In the genomic region with DNA sequence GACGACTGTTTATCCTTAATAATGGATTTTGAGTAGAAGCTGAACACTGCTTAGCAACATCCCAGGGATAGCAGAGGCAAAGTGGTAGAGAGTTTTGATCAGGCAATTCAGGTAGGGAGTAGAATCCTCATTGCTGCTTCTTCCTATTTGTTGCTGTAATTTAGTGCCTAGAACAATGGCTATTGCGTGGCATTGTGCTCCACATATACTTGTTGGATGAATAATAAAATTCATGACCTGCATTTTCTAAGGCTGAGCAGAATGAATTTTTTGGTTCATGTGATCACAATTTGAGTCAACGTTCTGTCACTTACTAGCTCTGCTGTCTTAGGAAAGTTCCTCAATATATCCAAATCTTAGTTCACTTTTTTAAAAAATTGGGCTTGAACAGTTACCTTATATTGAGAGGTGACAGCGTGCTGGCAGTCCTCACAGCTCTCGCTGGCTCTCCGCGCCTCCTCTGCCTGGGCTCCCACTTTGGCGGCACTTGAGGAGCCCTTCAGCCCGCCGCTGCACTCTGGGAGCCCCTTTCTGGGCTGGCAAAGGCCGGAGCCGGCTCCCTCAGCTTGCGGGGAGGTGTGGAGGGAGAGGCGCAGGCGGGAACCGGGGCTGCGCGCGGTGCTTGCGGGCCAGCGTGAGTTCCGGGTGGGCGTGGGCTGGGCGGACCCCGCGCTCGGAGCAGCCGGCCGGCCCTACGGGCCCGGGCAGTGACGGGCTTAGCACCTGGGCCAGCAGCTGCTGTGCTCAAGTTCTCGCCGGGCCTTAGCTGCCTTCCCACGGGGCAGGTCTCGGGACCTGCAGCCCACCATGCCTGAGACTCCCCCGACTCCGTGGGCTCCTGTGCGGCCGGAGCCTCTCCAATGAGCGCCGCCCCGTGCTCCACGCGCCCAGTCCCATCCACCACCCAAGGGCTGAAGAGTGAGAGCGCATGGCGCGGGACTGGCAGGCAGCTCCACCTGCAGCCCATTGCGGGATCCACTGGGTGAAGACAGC, we compare ENCODE assay signal across 20 cellular contexts.
DNase-seq lines count a peak whose midpoint lies in the region; ATAC-seq and TF ChIP-seq lines count a peak whose summit lies in the region.
"Had no signal": no experiment of that assay in that cellular context is flagged by ENCODE, and none has a peak within 500 bp of the region (broad histone marks: within the 10 kb centered on the region; RNA-seq: fewer than 3 reads in every experiment).

No MANE protein-coding gene starts in this region.

- H3K4me1 ChIP-seq in cardiac muscle cell (ENCODE audit: low read depth) (peaks cover 15% of the 10 kb centered on the region), mesodermal cell (ENCODE audit: control insufficient read depth, insufficient read depth, low read length, poor library complexity, severe bottlenecking) (peaks cover 7% of the 10 kb centered on the region), testis (no peaks in the 10 kb centered on the region)

- ATAC-seq in SK-N-SH treated with all-trans-retinoic acid at 6 μM for 48 hours: peak; percentile 22; the same call in 2 of the 3 replicates
- no peak for ATAC-seq in HG02885 (IDR thresholded peaks at IDR 0.05; ENCODE audit: poor library complexity, unreplicated experiment)
- ATAC-seq: Right ventricle myocardium inferior had no signal

- H3K36me3 ChIP-seq in cardiac muscle cell (no peaks in the 10 kb centered on the region), mesodermal cell (ENCODE audit: control insufficient read depth, insufficient read depth, low read length) (no peaks in the 10 kb centered on the region), testis (ENCODE audit: low read depth, missing control alignments) (no peaks in the 10 kb centered on the region)
- H3K36me3 ChIP-seq: BE2C had no signal

- no peak for TF ChIP-seq POLR2A in testis (IDR thresholded peaks at IDR 0.05)
- TF ChIP-seq POLR2A in lower leg skin (IDR thresholded peaks at IDR 0.05): no peak

- H3K9me3 ChIP-seq in cardiac muscle cell (ENCODE audit: low read depth) (no peaks in the 10 kb centered on the region), mesodermal cell (ENCODE audit: control insufficient read depth, low read length) (no peaks in the 10 kb centered on the region), testis (no peaks in the 10 kb centered on the region)
- H3K9me3 ChIP-seq: BE2C had no signal

- H3K4me3 ChIP-seq in cardiac muscle cell: no peak overlapping the region
- no peak overlapping the region for H3K4me3 ChIP-seq in mesodermal cell (ENCODE audit: extremely low read depth, insufficient read depth, low read length, poor library complexity, severe bottlenecking)
- peak overlapping the region; percentile 10 to 31 for H3K4me3 ChIP-seq in testis
- H3K4me3 ChIP-seq in lower leg skin (ENCODE audit: low read depth, poor library complexity, severe bottlenecking): no peak overlapping the region

- no peak for DNase-seq in cardiac muscle cell (ENCODE audit: low read depth in 1 of 2, low spot score in 1 of 2)
- no peak for DNase-seq in cardiac septum (ENCODE audit: low spot score)
- peak; percentile 26 for DNase-seq in testis
- no peak for DNase-seq in cerebellar cortex (ENCODE audit: low spot score)
- DNase-seq in lower leg skin (ENCODE audit: low spot score in 2 of 2): no peak
- DNase-seq: CD4-positive, alpha-beta T cell; DMS79; H9; HFFc6; KBM-7; NCI-H1436; NCI-H187 treated with DMSO at 0.1 percent for 48 hours; NCI-H2107; NCI-H446 treated with DMSO at 0.1 percent for 48 hours; NCI-H526 treated with DMSO at 0.1 percent for 48 hours had no signal

- H3K27ac ChIP-seq in cardiac muscle cell (peak overlapping the region; percentile 44), mesodermal cell (ENCODE audit: low read depth, low read length, severe bottlenecking) (peak overlapping the region; percentile 57), testis (no peak overlapping the region)

- intact Hi-C loops in cardiac septum (cut with DNase I): no loop called here
- intact Hi-C loops in testis (cut with DNase I; ENCODE audit: low total_unique reads): no loop called here
- intact Hi-C loops in lower leg skin (cut with DNase I; ENCODE audit: low total_unique reads): no loop called here

- TF ChIP-seq CTCF in cardiac muscle cell (IDR thresholded peaks at IDR 0.05; ENCODE audit: low read depth, low read length) (no peak), testis (IDR thresholded peaks at IDR 0.05) (no peak), lower leg skin (IDR thresholded peaks at IDR 0.05) (no peak)

- H3K27me3 ChIP-seq in cardiac muscle cell (no peaks in the 10 kb centered on the region), testis (no peaks in the 10 kb centered on the region)
- H3K27me3 ChIP-seq: BE2C had no signal

- 92 to 96% methylated on average over 39 to 45 of the region's 49 CpGs for WGBS in mesodermal cell (ENCODE audit: insufficient coverage in 2 of 2), 2 experiments
- 56 to 90% methylated on average over 11 to 48 of the region's 49 CpGs for WGBS in testis, 2 donors
- 96 to 97% methylated on average over 48 of the region's 49 CpGs for WGBS in lower leg skin, 2 donors

TF ChIP-seq in SK-N-SH treated with all-trans-retinoic acid at 6 μM for 48 hours, 23 proteins besides CTCF, POLR2A, EP300 and RAD21:
- TF ChIP-seq CSDC2 (CRISPR knock-in tag; IDR thresholded peaks at IDR 0.05): no peak
- TF ChIP-seq TCF4 (CRISPR knock-in tag; IDR thresholded peaks at IDR 0.05; ENCODE audit: borderline replicate concordance): no peak
- TF ChIP-seq ZNF565 (CRISPR knock-in tag; conservative IDR thresholded peaks at IDR 0.05; ENCODE audit: low read depth): no peak
- TF ChIP-seq, protein P1, sequence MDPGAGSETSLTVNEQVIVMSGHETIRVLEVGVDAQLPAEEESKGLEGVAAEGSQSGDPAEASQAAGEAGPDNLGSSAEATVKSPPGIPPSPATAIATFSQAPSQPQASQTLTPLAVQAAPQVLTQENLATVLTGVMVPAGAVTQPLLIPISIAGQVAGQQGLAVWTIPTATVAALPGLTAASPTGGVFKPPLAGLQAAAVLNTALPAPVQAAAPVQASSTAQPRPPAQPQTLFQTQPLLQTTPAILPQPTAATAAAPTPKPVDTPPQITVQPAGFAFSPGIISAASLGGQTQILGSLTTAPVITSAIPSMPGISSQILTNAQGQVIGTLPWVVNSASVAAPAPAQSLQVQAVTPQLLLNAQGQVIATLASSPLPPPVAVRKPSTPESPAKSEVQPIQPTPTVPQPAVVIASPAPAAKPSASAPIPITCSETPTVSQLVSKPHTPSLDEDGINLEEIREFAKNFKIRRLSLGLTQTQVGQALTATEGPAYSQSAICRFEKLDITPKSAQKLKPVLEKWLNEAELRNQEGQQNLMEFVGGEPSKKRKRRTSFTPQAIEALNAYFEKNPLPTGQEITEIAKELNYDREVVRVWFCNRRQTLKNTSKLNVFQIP (CRISPR knock-in tag; IDR thresholded peaks at IDR 0.05; ENCODE audit: borderline replicate concordance, low read depth): no peak
- no peak for TF ChIP-seq TOX (CRISPR knock-in tag; IDR thresholded peaks at IDR 0.05; ENCODE audit: borderline replicate concordance)
- no peak for TF ChIP-seq ZFP3 (CRISPR knock-in tag; IDR thresholded peaks at IDR 0.05)
- no peak for TF ChIP-seq RARB (CRISPR knock-in tag; IDR thresholded peaks at IDR 0.05)
- TF ChIP-seq ZNF8 (CRISPR knock-in tag; IDR thresholded peaks at IDR 0.05): no peak
- no peak for TF ChIP-seq TSHZ2 (CRISPR knock-in tag; IDR thresholded peaks at IDR 0.05)
- no peak for TF ChIP-seq ZC3H10 (CRISPR knock-in tag; IDR thresholded peaks at IDR 0.05)
- TF ChIP-seq PPARA (CRISPR knock-in tag; IDR thresholded peaks at IDR 0.05; ENCODE audit: borderline replicate concordance): no peak
- TF ChIP-seq ZNF70 (CRISPR knock-in tag; IDR thresholded peaks at IDR 0.05): no peak
- TF ChIP-seq ARNTL (CRISPR knock-in tag; IDR thresholded peaks at IDR 0.05; ENCODE audit: borderline replicate concordance, low read depth): no peak
- TF ChIP-seq GLIS3 (CRISPR knock-in tag; IDR thresholded peaks at IDR 0.05): no peak

Comparison
In these comparisons a context has a peak if more than half of its experiments do, and no peak if none do; other contexts are left out.
1. H3K27ac ChIP-seq: peak in cardiac muscle cell (single experiment) and mesodermal cell (single experiment); none in testis (0 of 2).
2. H3K4me3 ChIP-seq: peak in testis (2 of 2); none in cardiac muscle cell (single experiment), mesodermal cell (single experiment) and lower leg skin (single experiment).